ENCODE assay signal across 10 cellular contexts in the genomic region with DNA sequence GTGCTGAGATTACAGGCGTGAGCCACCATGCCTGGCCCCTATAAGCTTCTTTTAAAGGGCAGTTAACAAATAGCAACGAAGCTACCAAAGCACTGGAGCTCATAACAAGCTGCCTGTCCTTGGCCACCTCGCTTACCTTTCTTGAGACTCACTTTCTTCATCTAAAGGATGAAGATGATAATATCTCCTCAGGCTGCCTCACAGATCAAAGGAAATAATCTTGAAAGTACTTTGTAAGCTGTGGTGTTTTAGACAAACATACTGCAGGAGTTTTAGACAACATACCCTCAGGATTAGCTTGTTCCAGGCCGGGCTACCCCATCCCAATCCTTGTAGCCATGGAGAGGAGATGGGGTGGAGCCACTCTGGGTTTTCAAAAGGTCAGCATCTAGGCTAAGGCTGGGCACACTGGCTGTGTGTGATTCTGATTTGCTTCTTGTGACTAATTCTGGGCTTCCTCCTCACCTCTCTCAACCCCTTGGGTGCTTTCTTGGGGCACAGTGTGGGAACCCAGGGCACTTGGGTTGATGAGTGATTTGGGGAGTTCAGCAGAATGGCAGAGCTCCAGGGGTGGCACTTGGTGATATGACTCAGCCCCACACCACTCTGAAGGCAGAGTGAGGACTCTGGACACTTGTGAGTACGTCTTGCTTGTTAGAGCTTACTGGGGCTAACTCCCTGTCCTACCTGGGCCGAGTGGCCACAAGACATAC. TPM values are rescaled to one million over a fixed set of nuclear protein-coding genes. Genes with fewer than 3 reads are reported as not detected.
DNase-seq lines count a peak whose midpoint lies in the region; ATAC-seq and TF ChIP-seq lines count a peak whose summit lies in the region.
"Had no signal": no experiment of that assay in that cellular context is flagged by ENCODE, and none has a peak within 500 bp of the region (broad histone marks: within the 10 kb centered on the region; RNA-seq: fewer than 3 reads in every experiment).

No MANE protein-coding gene starts in this region.

- DNase-seq in stimulated activated CD4-positive, alpha-beta T cell treated with anti-CD3 and anti-CD28 coated beads, Interleukin-12 subunit alpha, Interleukin-12 subunit beta, amount 100 ng/mL, for 48 hours (ENCODE audit: low read depth in 2 of 3, low spot score in 1 of 3): peak; percentile 34 to 46 (median 39)
- no peak for DNase-seq in stimulated activated CD4-positive, alpha-beta T cell treated with anti-CD3 and anti-CD28 coated beads, Interleukin-12 subunit alpha, Interleukin-12 subunit beta, amount 100 ng/mL, for 4 hours
- peak; percentile 48 for DNase-seq in activated effector memory CD4-positive, alpha-beta T cell treated with Interleukin-2 at 50 U/mL for 16 hours
- DNase-seq in aorta: peak; percentile 17 to 33
- no peak for DNase-seq in RWPE1 (ENCODE audit: low spot score)
- DNase-seq in activated T-helper 2 cell treated with anti-CD3 and anti-CD28 coated beads, Interferon-gamma antibody, Interleukin-2, Interleukin-4, amounts not matched to agents 10 μg/mL and 5 μg/mL and 100 μg/mL, durations not matched to agents 14 hours and 24 hours and 36 hours (ENCODE audit: low spot score): no peak
- no peak for DNase-seq in HuH-7 (ENCODE audit: low spot score)

- no peaks in the 10 kb centered on the region for H3K9me3 ChIP-seq in aorta (ENCODE audit: control insufficient read depth, low read length)

- no peaks in the 10 kb centered on the region for H3K4me1 ChIP-seq in aorta (ENCODE audit: control insufficient read depth in 1 of 2, insufficient read depth in 2 of 2, low read length in 2 of 2)

- H3K27me3 ChIP-seq in aorta (ENCODE audit: control insufficient read depth in 1 of 2, insufficient read depth in 2 of 2, low read length in 1 of 2): no peaks in the 10 kb centered on the region

- no peaks in the 10 kb centered on the region for H3K9me3 Mint-ChIP-seq in activated T-helper 2 cell treated with anti-CD3 and anti-CD28 coated beads, Interferon-gamma antibody, Interleukin-2, Interleukin-4, amounts not matched to agents 10 μg/mL and 5 μg/mL and 100 μg/mL, durations not matched to agents 14 hours and 24 hours and 36 hours

- ATAC-seq in HG03439 (IDR thresholded peaks at IDR 0.05; ENCODE audit: unreplicated experiment) (peak; percentile 73), aorta (ENCODE audit: low FRiP score) (no peak)

- intact Hi-C loops in aorta (cut with DNase I): no loop called here
- intact Hi-C loops in activated T-helper 2 cell treated with anti-CD3 and anti-CD28 coated beads, Interferon-gamma antibody, Interleukin-2, Interleukin-4, amounts not matched to agents 10 μg/mL and 5 μg/mL and 100 μg/mL, durations not matched to agents 14 hours and 24 hours and 36 hours (cut with micrococcal nuclease): loop anchor here (1.0 kb wide), 1 partner anchor 10 kb away; no protein-coding TSS in a partner anchor

- no peak for TF ChIP-seq CTCF in RWPE1 (conservative IDR thresholded peaks at IDR 0.05; ENCODE audit: low read depth)

- H3K27ac Mint-ChIP-seq in activated T-helper 2 cell treated with anti-CD3 and anti-CD28 coated beads, Interferon-gamma antibody, Interleukin-2, Interleukin-4, amounts not matched to agents 10 μg/mL and 5 μg/mL and 100 μg/mL, durations not matched to agents 14 hours and 24 hours and 36 hours: no peak overlapping the region
- H3K27ac Mint-ChIP-seq: B cell had no signal

- 87 to 90% methylated on average over 6 of the region's 6 CpGs for WGBS in aorta, 2 donors

- H3K4me3 ChIP-seq in aorta (ENCODE audit: low read length in 2 of 2): no peak overlapping the region

- no peak overlapping the region for H3K4me3 Mint-ChIP-seq in activated T-helper 2 cell treated with anti-CD3 and anti-CD28 coated beads, Interferon-gamma antibody, Interleukin-2, Interleukin-4, amounts not matched to agents 10 μg/mL and 5 μg/mL and 100 μg/mL, durations not matched to agents 14 hours and 24 hours and 36 hours (ENCODE audit: low read depth)
- H3K4me3 Mint-ChIP-seq: B cell had no signal

- peaks cover 57% of the 10 kb centered on the region for H3K27me3 Mint-ChIP-seq in activated T-helper 2 cell treated with anti-CD3 and anti-CD28 coated beads, Interferon-gamma antibody, Interleukin-2, Interleukin-4, amounts not matched to agents 10 μg/mL and 5 μg/mL and 100 μg/mL, durations not matched to agents 14 hours and 24 hours and 36 hours (ENCODE audit: low read depth)

- peaks cover 12% of the 10 kb centered on the region for H3K4me1 Mint-ChIP-seq in activated T-helper 2 cell treated with anti-CD3 and anti-CD28 coated beads, Interferon-gamma antibody, Interleukin-2, Interleukin-4, amounts not matched to agents 10 μg/mL and 5 μg/mL and 100 μg/mL, durations not matched to agents 14 hours and 24 hours and 36 hours (ENCODE audit: low read depth)

- H3K36me3 Mint-ChIP-seq in activated T-helper 2 cell treated with anti-CD3 and anti-CD28 coated beads, Interferon-gamma antibody, Interleukin-2, Interleukin-4, amounts not matched to agents 10 μg/mL and 5 μg/mL and 100 μg/mL, durations not matched to agents 14 hours and 24 hours and 36 hours (ENCODE audit: low read depth): no peaks in the 10 kb centered on the region

- CTCF ChIA-PET in RWPE1 (lab: Yijun Ruan, JAX): interaction anchor here (0.6 kb wide), 3 partner anchors 24 to 111 kb away, joined by 3 to 8 read pairs (median 4); no protein-coding TSS in a partner anchor

- POLR2A ChIA-PET in RWPE1 (lab: Yijun Ruan, JAX; ENCODE audit: low non-redundant PET): interaction anchor here (0.7 kb wide), 1 partner anchor 10 kb away, joined by 6 read pairs; no protein-coding TSS in a partner anchor

- H3K36me3 ChIP-seq in aorta (ENCODE audit: control insufficient read depth in 1 of 2, insufficient read depth in 2 of 2, low read length in 1 of 2): no peaks in the 10 kb centered on the region

- H3K27ac ChIP-seq in aorta (ENCODE audit: low read depth in 1 of 2, low read length in 2 of 2) (no peak overlapping the region), RWPE1 (no peak overlapping the region)

RNA-seq across cellular contexts. Expression of gene GPR25, which starts 5.2 kb away (rescaled TPM):
- total RNA-seq in aorta: not detected
- polyA plus RNA-seq in aorta: not detected
- total RNA-seq in activated T-helper 2 cell treated with anti-CD3 and anti-CD28 coated beads, Interferon-gamma antibody, Interleukin-2, Interleukin-4, amounts not matched to agents 10 μg/mL and 5 μg/mL and 100 μg/mL, durations not matched to agents 14 hours and 24 hours and 36 hours: not detected in 2 replicates
- total RNA-seq: lung microvascular endothelial cell had no signal

RNA-seq across cellular contexts. Expression of gene INAVA, which starts 16.7 kb away (rescaled TPM):
- total RNA-seq in aorta: under 1 TPM; 0.36 to 0.45 TPM
- 10 to 100 TPM in 1 of 2 donors, under 1 TPM in 1; 0.46 to 23.3 TPM for polyA plus RNA-seq in aorta
- total RNA-seq in activated T-helper 2 cell treated with anti-CD3 and anti-CD28 coated beads, Interferon-gamma antibody, Interleukin-2, Interleukin-4, amounts not matched to agents 10 μg/mL and 5 μg/mL and 100 μg/mL, durations not matched to agents 14 hours and 24 hours and 36 hours: not detected in 2 replicates
- total RNA-seq: lung microvascular endothelial cell had no signal

Comparison
In these comparisons a context has a peak if more than half of its experiments do, and no peak if none do; other contexts are left out.
1. DNase-seq: peak in stimulated activated CD4-positive, alpha-beta T cell treated with anti-CD3 and anti-CD28 coated beads, Interleukin-12 subunit alpha, Interleukin-12 subunit beta, amount 100 ng/mL, for 48 hours (3 of 3), activated effector memory CD4-positive, alpha-beta T cell treated with Interleukin-2 at 50 U/mL for 16 hours (single experiment) and aorta (2 of 2); none in stimulated activated CD4-positive, alpha-beta T cell treated with anti-CD3 and anti-CD28 coated beads, Interleukin-12 subunit alpha, Interleukin-12 subunit beta, amount 100 ng/mL, for 4 hours (single experiment), RWPE1 (single experiment), activated T-helper 2 cell treated with anti-CD3 and anti-CD28 coated beads, Interferon-gamma antibody, Interleukin-2, Interleukin-4, amounts not matched to agents 10 μg/mL and 5 μg/mL and 100 μg/mL, durations not matched to agents 14 hours and 24 hours and 36 hours (single experiment) and HuH-7 (single experiment).